ENCODE assay signal across 3 cellular contexts in genomic region chr6:56407883-56408282, GRCh38.
"Had no signal": no experiment of that assay in that cellular context is flagged by ENCODE, and none has a peak within 500 bp of the region (broad histone marks: within the 10 kb centered on the region; RNA-seq: fewer than 3 reads in every experiment).

No MANE protein-coding gene starts in this region.

- DNase-seq: GDM1, GF-D8 had no signal

- H3K4me3 ChIP-seq: GM12878 had no signal

- ATAC-seq: GM12878 had no signal
